ENCODE assay signal across 1 cellular context in the genomic region with DNA sequence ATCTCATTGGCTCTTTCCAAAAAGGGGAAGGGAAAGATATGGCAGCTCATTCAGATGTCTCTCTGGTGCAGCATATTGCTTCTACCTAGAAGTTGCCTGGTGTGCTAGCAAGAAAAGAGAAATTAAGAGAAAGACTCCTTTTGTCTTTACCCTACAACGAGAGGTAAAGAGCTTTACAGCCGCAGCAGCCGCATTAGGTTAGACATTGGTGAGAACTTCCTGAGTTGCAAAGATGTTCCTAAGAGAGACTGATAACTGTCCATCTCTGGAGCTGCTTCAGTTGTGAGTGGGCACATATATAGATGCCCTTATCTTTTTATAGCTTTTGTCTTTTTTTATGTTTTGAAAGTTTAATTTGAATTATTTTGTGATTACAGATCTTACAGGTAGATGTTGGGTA.
A peak's percentile ranks its signal among the peaks of the same experiment; 100 is the strongest.
TF ChIP-seq lines count a peak whose summit lies in the region.

No MANE protein-coding gene starts in this region.

TF ChIP-seq in K562, 482 proteins besides CTCF, POLR2A, EP300 and RAD21 (continued from another document):
- TF ChIP-seq, protein P1, sequence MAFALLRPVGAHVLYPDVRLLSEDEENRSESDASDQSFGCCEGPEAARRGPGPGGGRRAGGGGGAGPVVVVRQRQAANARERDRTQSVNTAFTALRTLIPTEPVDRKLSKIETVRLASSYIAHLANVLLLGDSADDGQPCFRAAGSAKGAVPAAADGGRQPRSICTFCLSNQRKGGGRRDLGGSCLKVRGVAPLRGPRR (CRISPR knock-in tag; IDR thresholded peaks at IDR 0.05), result peak; percentile 38; the same call in 1 of the 2 replicates
- peak; percentile 87; the same call in 1 of the 2 replicates for TF ChIP-seq SPI1 (IDR thresholded peaks at IDR 0.05; ENCODE audit: borderline replicate concordance, low read depth, low read length)
- TF ChIP-seq, protein P2, sequence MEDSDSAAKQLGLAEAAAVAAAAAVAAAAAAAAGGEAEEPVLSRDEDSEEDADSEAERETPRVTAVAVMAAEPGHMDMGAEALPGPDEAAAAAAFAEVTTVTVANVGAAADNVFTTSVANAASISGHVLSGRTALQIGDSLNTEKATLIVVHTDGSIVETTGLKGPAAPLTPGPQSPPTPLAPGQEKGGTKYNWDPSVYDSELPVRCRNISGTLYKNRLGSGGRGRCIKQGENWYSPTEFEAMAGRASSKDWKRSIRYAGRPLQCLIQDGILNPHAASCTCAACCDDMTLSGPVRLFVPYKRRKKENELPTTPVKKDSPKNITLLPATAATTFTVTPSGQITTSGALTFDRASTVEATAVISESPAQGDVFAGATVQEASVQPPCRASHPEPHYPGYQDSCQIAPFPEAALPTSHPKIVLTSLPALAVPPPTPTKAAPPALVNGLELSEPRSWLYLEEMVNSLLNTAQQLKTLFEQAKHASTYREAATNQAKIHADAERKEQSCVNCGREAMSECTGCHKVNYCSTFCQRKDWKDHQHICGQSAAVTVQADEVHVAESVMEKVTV (CRISPR knock-in tag; IDR thresholded peaks at IDR 0.05), result no peak
- TF ChIP-seq ZNF224 (CRISPR knock-in tag; IDR thresholded peaks at IDR 0.05), result no peak
- TF ChIP-seq ZNF134 (CRISPR knock-in tag; conservative IDR thresholded peaks at IDR 0.05), result no peak
- TF ChIP-seq, protein P3, sequence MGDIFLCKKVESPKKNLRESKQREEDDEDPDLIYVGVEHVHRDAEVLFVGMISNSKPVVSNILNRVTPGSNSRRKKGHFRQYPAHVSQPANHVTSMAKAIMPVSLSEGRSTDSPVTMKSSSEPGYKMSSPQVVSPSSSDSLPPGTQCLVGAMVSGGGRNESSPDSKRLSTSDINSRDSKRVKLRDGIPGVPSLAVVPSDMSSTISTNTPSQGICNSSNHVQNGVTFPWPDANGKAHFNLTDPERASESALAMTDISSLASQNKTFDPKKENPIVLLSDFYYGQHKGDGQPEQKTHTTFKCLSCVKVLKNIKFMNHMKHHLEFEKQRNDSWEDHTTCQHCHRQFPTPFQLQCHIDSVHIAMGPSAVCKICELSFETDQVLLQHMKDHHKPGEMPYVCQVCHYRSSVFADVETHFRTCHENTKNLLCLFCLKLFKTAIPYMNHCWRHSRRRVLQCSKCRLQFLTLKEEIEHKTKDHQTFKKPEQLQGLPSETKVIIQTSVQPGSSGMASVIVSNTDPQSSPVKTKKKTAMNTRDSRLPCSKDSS (IDR thresholded peaks at IDR 0.05; ENCODE audit: low read depth, partially characterized antibody), result no peak
- TF ChIP-seq, protein P4, sequence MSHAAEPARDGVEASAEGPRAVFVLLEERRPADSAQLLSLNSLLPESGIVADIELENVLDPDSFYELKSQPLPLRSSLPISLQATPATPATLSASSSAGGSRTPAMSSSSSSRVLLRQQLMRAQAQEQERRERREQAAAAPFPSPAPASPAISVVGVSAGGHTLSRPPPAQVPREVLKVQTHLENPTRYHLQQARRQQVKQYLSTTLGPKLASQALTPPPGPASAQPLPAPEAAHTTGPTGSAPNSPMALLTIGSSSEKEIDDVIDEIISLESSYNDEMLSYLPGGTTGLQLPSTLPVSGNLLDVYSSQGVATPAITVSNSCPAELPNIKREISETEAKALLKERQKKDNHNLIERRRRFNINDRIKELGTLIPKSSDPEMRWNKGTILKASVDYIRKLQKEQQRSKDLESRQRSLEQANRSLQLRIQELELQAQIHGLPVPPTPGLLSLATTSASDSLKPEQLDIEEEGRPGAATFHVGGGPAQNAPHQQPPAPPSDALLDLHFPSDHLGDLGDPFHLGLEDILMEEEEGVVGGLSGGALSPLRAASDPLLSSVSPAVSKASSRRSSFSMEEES (CRISPR knock-in tag; IDR thresholded peaks at IDR 0.05), result no peak
- no peak for TF ChIP-seq HNRNPLL (IDR thresholded peaks at IDR 0.05; ENCODE audit: low read depth, low read length, poor library complexity, severe bottlenecking)
- TF ChIP-seq MECOM (CRISPR knock-in tag; IDR thresholded peaks at IDR 0.05), result peak; percentile 87
- 0 out of 2 replicates have a peak, but pooled peaks have one; percentile 5 for TF ChIP-seq ELF1 (tag; IDR thresholded peaks at IDR 0.05)
- no peak for TF ChIP-seq TOE1 (IDR thresholded peaks at IDR 0.05; ENCODE audit: borderline replicate concordance)
- TF ChIP-seq TOE1 (CRISPR knock-in tag; IDR thresholded peaks at IDR 0.05; ENCODE audit: borderline replicate concordance, low read depth), result no peak
- TF ChIP-seq ZNF436 (CRISPR knock-in tag; IDR thresholded peaks at IDR 0.05), result no peak
- TF ChIP-seq POU5F1 (IDR thresholded peaks at IDR 0.05; ENCODE audit: borderline replicate concordance, low read depth, low read length, partially characterized antibody), result no peak
- TF ChIP-seq POLR3G (IDR thresholded peaks at IDR 0.05; ENCODE audit: extremely low read depth, insufficient read length, insufficient replicate concordance), result no peak
- no peak for TF ChIP-seq NELFE (IDR thresholded peaks at IDR 0.05; ENCODE audit: insufficient read depth, insufficient read length)
- no peak for TF ChIP-seq NR2C1 (IDR thresholded peaks at IDR 0.05)
- no peak for TF ChIP-seq NR2C1 (tag; IDR thresholded peaks at IDR 0.05)
- TF ChIP-seq SIRT6 (IDR thresholded peaks at IDR 0.05; ENCODE audit: low read depth, low read length), result no peak
- TF ChIP-seq, protein P5, sequence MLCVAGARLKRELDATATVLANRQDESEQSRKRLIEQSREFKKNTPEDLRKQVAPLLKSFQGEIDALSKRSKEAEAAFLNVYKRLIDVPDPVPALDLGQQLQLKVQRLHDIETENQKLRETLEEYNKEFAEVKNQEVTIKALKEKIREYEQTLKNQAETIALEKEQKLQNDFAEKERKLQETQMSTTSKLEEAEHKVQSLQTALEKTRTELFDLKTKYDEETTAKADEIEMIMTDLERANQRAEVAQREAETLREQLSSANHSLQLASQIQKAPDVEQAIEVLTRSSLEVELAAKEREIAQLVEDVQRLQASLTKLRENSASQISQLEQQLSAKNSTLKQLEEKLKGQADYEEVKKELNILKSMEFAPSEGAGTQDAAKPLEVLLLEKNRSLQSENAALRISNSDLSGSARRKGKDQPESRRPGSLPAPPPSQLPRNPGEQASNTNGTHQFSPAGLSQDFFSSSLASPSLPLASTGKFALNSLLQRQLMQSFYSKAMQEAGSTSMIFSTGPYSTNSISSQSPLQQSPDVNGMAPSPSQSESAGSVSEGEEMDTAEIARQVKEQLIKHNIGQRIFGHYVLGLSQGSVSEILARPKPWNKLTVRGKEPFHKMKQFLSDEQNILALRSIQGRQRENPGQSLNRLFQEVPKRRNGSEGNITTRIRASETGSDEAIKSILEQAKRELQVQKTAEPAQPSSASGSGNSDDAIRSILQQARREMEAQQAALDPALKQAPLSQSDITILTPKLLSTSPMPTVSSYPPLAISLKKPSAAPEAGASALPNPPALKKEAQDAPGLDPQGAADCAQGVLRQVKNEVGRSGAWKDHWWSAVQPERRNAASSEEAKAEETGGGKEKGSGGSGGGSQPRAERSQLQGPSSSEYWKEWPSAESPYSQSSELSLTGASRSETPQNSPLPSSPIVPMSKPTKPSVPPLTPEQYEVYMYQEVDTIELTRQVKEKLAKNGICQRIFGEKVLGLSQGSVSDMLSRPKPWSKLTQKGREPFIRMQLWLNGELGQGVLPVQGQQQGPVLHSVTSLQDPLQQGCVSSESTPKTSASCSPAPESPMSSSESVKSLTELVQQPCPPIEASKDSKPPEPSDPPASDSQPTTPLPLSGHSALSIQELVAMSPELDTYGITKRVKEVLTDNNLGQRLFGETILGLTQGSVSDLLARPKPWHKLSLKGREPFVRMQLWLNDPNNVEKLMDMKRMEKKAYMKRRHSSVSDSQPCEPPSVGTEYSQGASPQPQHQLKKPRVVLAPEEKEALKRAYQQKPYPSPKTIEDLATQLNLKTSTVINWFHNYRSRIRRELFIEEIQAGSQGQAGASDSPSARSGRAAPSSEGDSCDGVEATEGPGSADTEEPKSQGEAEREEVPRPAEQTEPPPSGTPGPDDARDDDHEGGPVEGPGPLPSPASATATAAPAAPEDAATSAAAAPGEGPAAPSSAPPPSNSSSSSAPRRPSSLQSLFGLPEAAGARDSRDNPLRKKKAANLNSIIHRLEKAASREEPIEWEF (CRISPR knock-in tag; IDR thresholded peaks at IDR 0.05), result no peak
- TF ChIP-seq FOXK1 (CRISPR knock-in tag; IDR thresholded peaks at IDR 0.05; ENCODE audit: borderline replicate concordance), result no peak
- TF ChIP-seq KAT7 (CRISPR knock-in tag; IDR thresholded peaks at IDR 0.05; ENCODE audit: borderline replicate concordance), result no peak
- no peak for TF ChIP-seq ADNP (tag; IDR thresholded peaks at IDR 0.05)
- TF ChIP-seq HOXB6 (CRISPR knock-in tag; IDR thresholded peaks at IDR 0.05; ENCODE audit: borderline replicate concordance), result no peak
- no peak for TF ChIP-seq PCBP1 (IDR thresholded peaks at IDR 0.05; ENCODE audit: low read depth, low read length, poor library complexity, severe bottlenecking)
- no peak for TF ChIP-seq NR2C2 (CRISPR knock-in tag; IDR thresholded peaks at IDR 0.05)
- no peak for TF ChIP-seq NR2C2 (tag; IDR thresholded peaks at IDR 0.05)
- no peak for TF ChIP-seq RBFOX2 (IDR thresholded peaks at IDR 0.05; ENCODE audit: low read depth, low read length)
- TF ChIP-seq PTRF (tag; IDR thresholded peaks at IDR 0.05), result no peak
- TF ChIP-seq ZNF431 (CRISPR knock-in tag; IDR thresholded peaks at IDR 0.05), result 0 out of 2 replicates have a peak, but pooled peaks have one; percentile 8
